21 cellular contexts compared by ENCODE assay signal in genomic region chr19:37991176-37991835, GRCh38.
DNase-seq lines count a peak whose midpoint lies in the region; ATAC-seq and TF ChIP-seq lines count a peak whose summit lies in the region.
"Had no signal": no experiment of that assay in that cellular context is flagged by ENCODE, and none has a peak within 500 bp of the region (broad histone marks: within the 10 kb centered on the region; RNA-seq: fewer than 3 reads in every experiment).

No MANE protein-coding gene starts in this region.

- peak overlapping the region; percentile 25 for H3K4me2 ChIP-seq in PC-9
- H3K4me2 ChIP-seq in GM23248 (ENCODE audit: unreplicated experiment) = no peak overlapping the region

- in situ Hi-C loops in GM23248 (cut with MboI) = no loop called here

- H3K27me3 ChIP-seq in PC-9 (ENCODE audit: insufficient read depth, low read depth) (no peaks in the 10 kb centered on the region), GM23248 (replicated peaks; ENCODE audit: insufficient read depth) (no peaks in the 10 kb centered on the region)
- H3K27me3 ChIP-seq: colonic mucosa, gastrocnemius medialis had no signal

- no peak overlapping the region for H3K27ac ChIP-seq in HEK293 (ENCODE audit: extremely low read depth, low read depth, low read length)
- H3K27ac ChIP-seq in PC-9 = peak overlapping the region; percentile 16; the same call in 1 of the 2 replicates
- no peak overlapping the region for H3K27ac ChIP-seq in GM23248
- H3K27ac ChIP-seq: colonic mucosa, gastrocnemius medialis, skin epidermis had no signal

- H3K4me3 ChIP-seq in HEK293 (ENCODE audit: low read depth, low read length) (no peak overlapping the region), PC-9 (no peak overlapping the region), fibroblast of the aortic adventitia (ENCODE audit: low read depth, low read length) (no peak overlapping the region), GM23248 (no peak overlapping the region), mucosa of descending colon (no peak overlapping the region)
- H3K4me3 ChIP-seq: colonic mucosa, gastrocnemius medialis, skin epidermis had no signal

- H3F3A ChIP-seq in PC-9 (ENCODE audit: insufficient read depth, low read depth) = peaks cover 30% of the 10 kb centered on the region; the same call in 1 of the 2 replicates
- H3F3A ChIP-seq in GM23248 (ENCODE audit: insufficient read depth) = no peaks in the 10 kb centered on the region

- TF ChIP-seq CTCF in HEK293 (tag by site-specific recombination; IDR thresholded peaks at IDR 0.05) (no peak), PC-9 (conservative IDR thresholded peaks at IDR 0.05) (no peak), fibroblast of the aortic adventitia (IDR thresholded peaks at IDR 0.05; ENCODE audit: insufficient read depth, low read length) (no peak), mucosa of descending colon (IDR thresholded peaks at IDR 0.05) (no peak)

- POLR2A ChIA-PET in HEK293 (lab: Yijun Ruan, JAX) (interaction anchor here (0.8 to 1.1 kb wide), 2 partner anchors 13 to 85 kb away, joined by 3 read pairs; partner anchors contain the start of genes SIPA1L3 and WDR87), PC-9 (lab: Charles Lee; ENCODE audit: unreplicated experiment) (interaction anchor here (0.6 to 1.2 kb wide), 3 partner anchors 13 to 1570 kb away, joined by 3 to 7 read pairs (median 3); no protein-coding TSS in a partner anchor)

- H3K36me3 ChIP-seq in HEK293 (ENCODE audit: control insufficient read depth in 2 of 2, insufficient read depth in 1 of 2, low read length in 2 of 2) = peaks cover 0 to 3% of the 10 kb centered on the region in 2 experiments; a peak in 2 of 3 replicates
- no peaks in the 10 kb centered on the region for H3K36me3 ChIP-seq in PC-9 (ENCODE audit: low read depth)
- H3K36me3 ChIP-seq in GM23248 (ENCODE audit: low read depth) = no peaks in the 10 kb centered on the region
- H3K36me3 ChIP-seq in mucosa of descending colon (ENCODE audit: low read depth) = no peaks in the 10 kb centered on the region
- H3K36me3 ChIP-seq: colonic mucosa, gastrocnemius medialis had no signal

- H2AFZ ChIP-seq in PC-9 (no peak overlapping the region), GM23248 (no peak overlapping the region)

- CTCF ChIA-PET in HEK293 (lab: Yijun Ruan, JAX) = interaction anchor here (1.1 to 1.9 kb wide), 3 partner anchors 13 to 92 kb away, joined by 6 to 9 read pairs (median 7); no protein-coding TSS in a partner anchor
- CTCF ChIA-PET in PC-9 (lab: Charles Lee) = interaction anchor here (0.6 to 2.5 kb wide), 5 partner anchors 59 to 89 kb away, joined by 3 to 18 read pairs (median 5); partner anchors contain the start of genes SIPA1L3 and WDR87

- H3K9me2 ChIP-seq in PC-9 (ENCODE audit: insufficient read depth) (no peaks in the 10 kb centered on the region), GM23248 (ENCODE audit: insufficient read depth) (no peaks in the 10 kb centered on the region)

- H3K79me2 ChIP-seq in PC-9 (ENCODE audit: low read depth) (peaks cover 13% of the 10 kb centered on the region), GM23248 (ENCODE audit: insufficient read depth) (peaks cover 90% of the 10 kb centered on the region)

- peak; percentile 65 for ATAC-seq in sciatic nerve
- ATAC-seq in mucosa of descending colon = no peak
- no peak for ATAC-seq in GM21619 (IDR thresholded peaks at IDR 0.05; ENCODE audit: unreplicated experiment)
- ATAC-seq: gastrocnemius medialis, left lobe of liver had no signal

- DNase-seq in PC-9 (no peak), fibroblast of the aortic adventitia (ENCODE audit: low read depth) (peak; percentile 71), sciatic nerve (ENCODE audit: low spot score) (no peak), GM23248 (no peak), RKO (ENCODE audit: low spot score) (no peak), mucosa of descending colon (no peak)
- DNase-seq: activated CD4-positive, alpha-beta T cell treated with anti-CD3 and anti-CD28 coated beads, Interleukin-2, amount 50 U/mL, for 48 hours; activated naive CD4-positive, alpha-beta T cell treated with anti-CD3 and anti-CD28 coated beads for 36 hours; AML-193; colonic mucosa; gastrocnemius medialis; GDM1; NCI-H1417 treated with DMSO at 0.1 percent for 48 hours; NCI-H2171 treated with DMSO at 0.1 percent for 48 hours; NCI-H748 treated with DMSO at 0.1 percent for 48 hours; RPMI8226; stimulated activated CD4-positive, alpha-beta T cell treated with anti-CD3 and anti-CD28 coated beads, Interleukin-4, amount 100 ng/mL, for 24 hours had no signal

- no peaks in the 10 kb centered on the region; the same call in 1 of the 2 replicates for H4K20me1 ChIP-seq in PC-9 (ENCODE audit: insufficient read depth)
- no peaks in the 10 kb centered on the region for H4K20me1 ChIP-seq in GM23248 (ENCODE audit: insufficient read depth)

- H3K4me1 ChIP-seq in HEK293 (ENCODE audit: control insufficient read depth, insufficient read depth, low read length) (peaks cover 5% of the 10 kb centered on the region), PC-9 (replicated peaks; ENCODE audit: insufficient read depth) (peaks cover 35% of the 10 kb centered on the region), GM23248 (ENCODE audit: insufficient read depth) (peaks cover 8% of the 10 kb centered on the region; the same call in 1 of the 2 replicates), mucosa of descending colon (ENCODE audit: low read depth) (peaks cover 18% of the 10 kb centered on the region)

- WGBS in GM23248 (ENCODE audit: low coverage in 1 of 2, low lambda C conversion rate in 2 of 2, missing lambda C conversion rate in 2 of 2), 2 experiments = 70% methylated on average over 10 of the region's 10 CpGs

- intact Hi-C loops in PC-9 (cut with micrococcal nuclease; ENCODE audit: unreplicated experiment) = loop anchor here (5.0 kb wide), 1 partner anchor 106 kb away; no protein-coding TSS in a partner anchor
- intact Hi-C loops in sciatic nerve (cut with DNase I) = no loop called here
- intact Hi-C loops in mucosa of descending colon (cut with DNase I, micrococcal nuclease) = no loop called here

- peaks cover 4% of the 10 kb centered on the region for H3K9me3 ChIP-seq in HEK293 (ENCODE audit: control insufficient read depth, insufficient read depth, low read depth, low read length)
- H3K9me3 ChIP-seq in PC-9 (ENCODE audit: insufficient read depth, low read depth) = no peaks in the 10 kb centered on the region
- no peaks in the 10 kb centered on the region for H3K9me3 ChIP-seq in GM23248 (ENCODE audit: low read depth)
- no peaks in the 10 kb centered on the region for H3K9me3 ChIP-seq in mucosa of descending colon
- H3K9me3 ChIP-seq: colonic mucosa, gastrocnemius medialis had no signal

- no peak overlapping the region for H3K9ac ChIP-seq in GM23248

- no TSS peak for BruUV-seq in PC-9 (replicated peaks; lab: Mats Ljungman, UMichigan)

TF ChIP-seq in HEK293, 187 proteins besides CTCF, POLR2A, EP300 and RAD21:
- TF ChIP-seq ZBTB1 (tag by site-specific recombination; IDR thresholded peaks at IDR 0.05) (no peak), ZNF830 (tag by site-specific recombination; IDR thresholded peaks at IDR 0.05; ENCODE audit: low read depth) (no peak), ZFP3 (tag by site-specific recombination; IDR thresholded peaks at IDR 0.05; ENCODE audit: low read depth) (no peak), ZBTB48 (tag by site-specific recombination; IDR thresholded peaks at IDR 0.05) (no peak), SCRT2 (tag by site-specific recombination; IDR thresholded peaks at IDR 0.05) (peak; percentile 72), ZNF121 (tag by site-specific recombination; IDR thresholded peaks at IDR 0.05) (0 out of 2 replicates have a peak, but pooled peaks have one; percentile 77)
TF ChIP-seq in HEK293: peak in this region for 2.
